1 cellular context compared by ENCODE assay signal in genomic region chr2:102350118-102350793, GRCh38.
A peak's percentile ranks its signal among the peaks of the same experiment; 100 is the strongest.
TF ChIP-seq lines count a peak whose summit lies in the region.

No MANE protein-coding gene starts in this region.

TF ChIP-seq in K562, 482 proteins besides CTCF, POLR2A, EP300 and RAD21:
- TF ChIP-seq TRIM24 (IDR thresholded peaks at IDR 0.05) (no peak), ETV1 (tag; conservative IDR thresholded peaks at IDR 0.05; ENCODE audit: low read depth) (0 out of 2 replicates have a peak, but pooled peaks have one; percentile 14), ATF1 (CRISPR knock-in tag; IDR thresholded peaks at IDR 0.05) (no peak), ATF1 (tag; IDR thresholded peaks at IDR 0.05) (no peak), HCFC1 (IDR thresholded peaks at IDR 0.05; ENCODE audit: low read depth, low read length) (no peak), MBD1 (CRISPR knock-in tag; IDR thresholded peaks at IDR 0.05) (no peak), ZNF140 (CRISPR knock-in tag; IDR thresholded peaks at IDR 0.05) (no peak), GTF2E2 (tag; IDR thresholded peaks at IDR 0.05) (no peak)
